In genomic region chr10:120810298-120810697, GRCh38 we compare ENCODE assay signal across 20 cellular contexts. TPM values are rescaled to one million over a fixed set of nuclear protein-coding genes. Genes with fewer than 3 reads are reported as not detected.
DNase-seq lines count a peak whose midpoint lies in the region; ATAC-seq and TF ChIP-seq lines count a peak whose summit lies in the region.
"Had no signal": no experiment of that assay in that cellular context is flagged by ENCODE, and none has a peak within 500 bp of the region (broad histone marks: within the 10 kb centered on the region; RNA-seq: fewer than 3 reads in every experiment).

No MANE protein-coding gene starts in this region.

- DNase-seq in COLO668 (lab: John Stamatoyannopoulos, UW; ENCODE audit: unreplicated experiment) (peak; percentile 2), NCI-H1105 (lab: John Stamatoyannopoulos, UW) (peak; percentile 59), NCI-H510A treated with DMSO at 0.1 percent for 48 hours (lab: John Stamatoyannopoulos, UW) (peak; percentile 70), endothelial cell (ENCODE audit: low spot score) (peak; percentile 17), HuH-7 (ENCODE audit: low spot score) (no peak)
- no peak for DNase-seq in activated CD8-positive, alpha-beta memory T cell treated with anti-CD3 and anti-CD28 coated beads, Interleukin-2, amount 10 ng/mL, durations not matched to agents 7 days and 5 days
- DNase-seq: activated naive CD4-positive, alpha-beta T cell treated with anti-CD3 and anti-CD28 coated beads, Interleukin-2, amount 50 U/mL, for 16 hours; Calu3; cortex of kidney; hypothalamus; midbrain; naive thymus-derived CD8-positive, alpha-beta T cell; NCI-H187; OCI-M1; retina; stimulated activated CD4-positive, alpha-beta T cell treated with anti-CD3 and anti-CD28 coated beads, Interleukin-2, amount 100 ng/mL, for 48 hours; T1000 had no signal

- no peak overlapping the region for H3K27ac Mint-ChIP-seq in endothelial cell (ENCODE audit: unreplicated experiment)
- no peak overlapping the region for H3K27ac Mint-ChIP-seq in activated CD8-positive, alpha-beta memory T cell treated with anti-CD3 and anti-CD28 coated beads, Interleukin-2, amount 10 ng/mL, durations not matched to agents 7 days and 5 days
- H3K27ac Mint-ChIP-seq: naive thymus-derived CD8-positive, alpha-beta T cell; stimulated activated effector memory CD8-positive, alpha-beta T cell treated with anti-CD3 and anti-CD28 coated beads, Interleukin-12 subunit alpha, Interleukin-12 subunit beta, amount 100 ng/mL, for 72 hours had no signal

- ATAC-seq in activated CD8-positive, alpha-beta memory T cell treated with anti-CD3 and anti-CD28 coated beads, Interleukin-2, amount 10 ng/mL, durations not matched to agents 7 days and 5 days = no peak
- no peak for ATAC-seq in GM18519 (IDR thresholded peaks at IDR 0.05; ENCODE audit: low FRiP score, unreplicated experiment)
- ATAC-seq: gastroesophageal sphincter; naive thymus-derived CD8-positive, alpha-beta T cell; stimulated activated effector memory CD8-positive, alpha-beta T cell treated with anti-CD3 and anti-CD28 coated beads, Interleukin-12 subunit alpha, Interleukin-12 subunit beta, amount 100 ng/mL, for 72 hours had no signal

- H3K36me3 Mint-ChIP-seq in endothelial cell (ENCODE audit: low read depth, unreplicated experiment) = no peaks in the 10 kb centered on the region
- no peaks in the 10 kb centered on the region for H3K36me3 Mint-ChIP-seq in activated CD8-positive, alpha-beta memory T cell treated with anti-CD3 and anti-CD28 coated beads, Interleukin-2, amount 10 ng/mL, durations not matched to agents 7 days and 5 days
- H3K36me3 Mint-ChIP-seq: naive thymus-derived CD8-positive, alpha-beta T cell; stimulated activated effector memory CD8-positive, alpha-beta T cell treated with anti-CD3 and anti-CD28 coated beads, Interleukin-12 subunit alpha, Interleukin-12 subunit beta, amount 100 ng/mL, for 72 hours had no signal

- H3K9me3 Mint-ChIP-seq in endothelial cell (ENCODE audit: unreplicated experiment) = no peaks in the 10 kb centered on the region
- no peaks in the 10 kb centered on the region for H3K9me3 Mint-ChIP-seq in activated CD8-positive, alpha-beta memory T cell treated with anti-CD3 and anti-CD28 coated beads, Interleukin-2, amount 10 ng/mL, durations not matched to agents 7 days and 5 days (ENCODE audit: low read depth)
- H3K9me3 Mint-ChIP-seq: stimulated activated effector memory CD8-positive, alpha-beta T cell treated with anti-CD3 and anti-CD28 coated beads, Interleukin-12 subunit alpha, Interleukin-12 subunit beta, amount 100 ng/mL, for 72 hours had no signal

- no peaks in the 10 kb centered on the region for H3K27me3 Mint-ChIP-seq in endothelial cell (ENCODE audit: unreplicated experiment)
- H3K27me3 Mint-ChIP-seq in activated CD8-positive, alpha-beta memory T cell treated with anti-CD3 and anti-CD28 coated beads, Interleukin-2, amount 10 ng/mL, durations not matched to agents 7 days and 5 days = peaks cover 12% of the 10 kb centered on the region

- peaks cover 8% of the 10 kb centered on the region for H3K4me1 Mint-ChIP-seq in endothelial cell (ENCODE audit: unreplicated experiment)
- H3K4me1 Mint-ChIP-seq in activated CD8-positive, alpha-beta memory T cell treated with anti-CD3 and anti-CD28 coated beads, Interleukin-2, amount 10 ng/mL, durations not matched to agents 7 days and 5 days = no peaks in the 10 kb centered on the region
- H3K4me1 Mint-ChIP-seq: naive thymus-derived CD8-positive, alpha-beta T cell; stimulated activated effector memory CD8-positive, alpha-beta T cell treated with anti-CD3 and anti-CD28 coated beads, Interleukin-12 subunit alpha, Interleukin-12 subunit beta, amount 100 ng/mL, for 72 hours had no signal

- no peak overlapping the region for H3K4me3 Mint-ChIP-seq in endothelial cell (ENCODE audit: unreplicated experiment)
- no peak overlapping the region for H3K4me3 Mint-ChIP-seq in activated CD8-positive, alpha-beta memory T cell treated with anti-CD3 and anti-CD28 coated beads, Interleukin-2, amount 10 ng/mL, durations not matched to agents 7 days and 5 days
- H3K4me3 Mint-ChIP-seq: naive thymus-derived CD8-positive, alpha-beta T cell; stimulated activated effector memory CD8-positive, alpha-beta T cell treated with anti-CD3 and anti-CD28 coated beads, Interleukin-12 subunit alpha, Interleukin-12 subunit beta, amount 100 ng/mL, for 72 hours had no signal

- CTCF ChIA-PET in activated CD8-positive, alpha-beta memory T cell treated with anti-CD3 and anti-CD28 coated beads, Interleukin-2, amount 10 ng/mL, durations not matched to agents 7 days and 5 days (lab: Charles Lee) = no interaction called here

- TF ChIP-seq CTCF in endothelial cell (IDR thresholded peaks at IDR 0.05; ENCODE audit: unreplicated experiment) = no peak

RNA-seq across cellular contexts. Expression of gene WDR11, which starts 40.9 kb away (rescaled TPM):
- 61.2 TPM for total RNA-seq in endothelial cell (ENCODE audit: unreplicated experiment)
- 10 to 100 TPM; 35.8 to 44.1 TPM for total RNA-seq in activated CD8-positive, alpha-beta memory T cell treated with anti-CD3 and anti-CD28 coated beads, Interleukin-2, amount 10 ng/mL, durations not matched to agents 7 days and 5 days

Comparison
In these comparisons a context has a peak if more than half of its experiments do, and no peak if none do; other contexts are left out.
1. DNase-seq: peak in COLO668 (single experiment), NCI-H1105 (single experiment), NCI-H510A treated with DMSO at 0.1 percent for 48 hours (single experiment) and endothelial cell (single experiment); none in HuH-7 (single experiment) and activated CD8-positive, alpha-beta memory T cell treated with anti-CD3 and anti-CD28 coated beads, Interleukin-2, amount 10 ng/mL, durations not matched to agents 7 days and 5 days (single experiment).